Comparison of ENCODE assay signal across 8 cellular contexts in genomic region chr1:224432672-224433040, GRCh38. TPM values are rescaled to one million over a fixed set of nuclear protein-coding genes. Genes with fewer than 3 reads are reported as not detected.
DNase-seq lines count a peak whose midpoint lies in the region; TF ChIP-seq lines count a peak whose summit lies in the region.

No MANE protein-coding gene starts in this region.

- no peaks in the 10 kb centered on the region for H3K9me3 Mint-ChIP-seq in activated CD4-positive, alpha-beta memory T cell treated with anti-CD3 and anti-CD28 coated beads, Interleukin-2, amount 10 ng/mL, durations not matched to agents 7 days and 5 days
- peaks cover 2% of the 10 kb centered on the region for H3K9me3 Mint-ChIP-seq in glutamatergic neuron (ENCODE audit: unreplicated experiment)

- peaks cover 38% of the 10 kb centered on the region for H3K4me1 ChIP-seq in A673 (ENCODE audit: insufficient read depth, low read length, poor library complexity, severe bottlenecking)
- H3K4me1 ChIP-seq in HAP-1, result peaks cover 21% of the 10 kb centered on the region

- TF ChIP-seq CTCF in A673 (conservative IDR thresholded peaks at IDR 0.05; ENCODE audit: low read depth, low read length) (no peak), glutamatergic neuron (IDR thresholded peaks at IDR 0.05; ENCODE audit: partially characterized antibody, unreplicated experiment) (no peak)

- peaks cover 61% of the 10 kb centered on the region for H3K4me1 Mint-ChIP-seq in activated CD4-positive, alpha-beta memory T cell treated with anti-CD3 and anti-CD28 coated beads, Interleukin-2, amount 10 ng/mL, durations not matched to agents 7 days and 5 days
- peaks cover 10% of the 10 kb centered on the region for H3K4me1 Mint-ChIP-seq in glutamatergic neuron (ENCODE audit: low read depth, unreplicated experiment)

- CTCF ChIA-PET in A673 (lab: Charles Lee), result interaction anchor here (0.5 kb wide), 1 partner anchor 25 kb away, joined by 4 read pairs; no protein-coding TSS in a partner anchor
- CTCF ChIA-PET in activated CD4-positive, alpha-beta memory T cell treated with anti-CD3 and anti-CD28 coated beads, Interleukin-2, amount 10 ng/mL, durations not matched to agents 7 days and 5 days (lab: Charles Lee), result interaction anchor here (3.6 kb wide), 1 partner anchor 25 kb away, joined by 27 read pairs; no protein-coding TSS in a partner anchor

- H3K36me3 ChIP-seq in A673 (ENCODE audit: insufficient read depth, low read length, poor library complexity, severe bottlenecking) (peaks cover 30% of the 10 kb centered on the region), HAP-1 (replicated peaks) (peaks cover 17% of the 10 kb centered on the region)

- H3K9me3 ChIP-seq in A673 (ENCODE audit: low read depth, low read length, poor library complexity, severe bottlenecking) (no peaks in the 10 kb centered on the region), HAP-1 (no peaks in the 10 kb centered on the region)

- H3K27ac Mint-ChIP-seq in activated CD4-positive, alpha-beta memory T cell treated with anti-CD3 and anti-CD28 coated beads, Interleukin-2, amount 10 ng/mL, durations not matched to agents 7 days and 5 days, result peak overlapping the region; percentile 84
- peak overlapping the region; percentile 98 for H3K27ac Mint-ChIP-seq in glutamatergic neuron (ENCODE audit: unreplicated experiment)

- in situ Hi-C loops in HAP-1 (cut with MboI; ENCODE audit: low sequenced_read_pairs), result no loop called here

- H3K27me3 ChIP-seq in A673 (replicated peaks; ENCODE audit: insufficient read depth, low read depth, low read length, poor library complexity) (no peaks in the 10 kb centered on the region), HAP-1 (ENCODE audit: low read depth) (no peaks in the 10 kb centered on the region)

- peak overlapping the region; percentile 75 for H3K4me3 ChIP-seq in A673 (ENCODE audit: low read depth, low read length, poor library complexity, severe bottlenecking)
- peak overlapping the region; percentile 70 for H3K4me3 ChIP-seq in HAP-1

- POLR2A ChIA-PET in A673 (lab: Charles Lee; ENCODE audit: low non-redundant PET), result no interaction called here
- POLR2A ChIA-PET in activated CD4-positive, alpha-beta memory T cell treated with anti-CD3 and anti-CD28 coated beads, Interleukin-2, amount 10 ng/mL, durations not matched to agents 7 days and 5 days (lab: Charles Lee), result interaction anchor here (0.7 to 4.3 kb wide), 15 partner anchors 10 to 191 kb away, joined by 3 to 31 read pairs (median 4); partner anchors contain the start of genes CNIH4 and NVL

- no peaks in the 10 kb centered on the region for H3K27me3 Mint-ChIP-seq in activated CD4-positive, alpha-beta memory T cell treated with anti-CD3 and anti-CD28 coated beads, Interleukin-2, amount 10 ng/mL, durations not matched to agents 7 days and 5 days
- peaks cover 8% of the 10 kb centered on the region for H3K27me3 Mint-ChIP-seq in glutamatergic neuron (ENCODE audit: unreplicated experiment)

- H3K36me3 Mint-ChIP-seq in activated CD4-positive, alpha-beta memory T cell treated with anti-CD3 and anti-CD28 coated beads, Interleukin-2, amount 10 ng/mL, durations not matched to agents 7 days and 5 days (ENCODE audit: low read depth), result peaks cover 41% of the 10 kb centered on the region
- no peaks in the 10 kb centered on the region for H3K36me3 Mint-ChIP-seq in glutamatergic neuron (ENCODE audit: unreplicated experiment)

- intact Hi-C loops in A673 (cut with micrococcal nuclease; ENCODE audit: unreplicated experiment), result no loop called here

- peak overlapping the region; percentile 74 for H3K4me3 Mint-ChIP-seq in activated CD4-positive, alpha-beta memory T cell treated with anti-CD3 and anti-CD28 coated beads, Interleukin-2, amount 10 ng/mL, durations not matched to agents 7 days and 5 days
- peak overlapping the region; percentile 95 for H3K4me3 Mint-ChIP-seq in glutamatergic neuron (ENCODE audit: unreplicated experiment)

- BruUV-seq in A673 (replicated peaks; lab: Mats Ljungman, UMichigan), result no TSS peak

- peak overlapping the region; percentile 23 for H3K27ac ChIP-seq in A673 (ENCODE audit: low read depth, low read length, poor library complexity, severe bottlenecking)

- peak; percentile 19 for DNase-seq in A673 (ENCODE audit: low spot score)
- DNase-seq in HAP-1 (ENCODE audit: low spot score in 2 of 2), result peak; percentile 33 to 49
- peak; percentile 24 for DNase-seq in activated CD4-positive, alpha-beta memory T cell treated with anti-CD3 and anti-CD28 coated beads, Interleukin-2, amount 10 ng/mL, durations not matched to agents 7 days and 5 days
- DNase-seq in glutamatergic neuron, result no peak
- peak; percentile 24 for DNase-seq in putamen (ENCODE audit: low spot score)
- no peak for DNase-seq in stimulated activated CD8-positive, alpha-beta memory T cell treated with anti-CD3 and anti-CD28 coated beads, Interleukin-4, amount 100 ng/mL, for 48 hours
- no peak for DNase-seq in stimulated activated CD4-positive, alpha-beta T cell treated with anti-CD3 and anti-CD28 coated beads, Interleukin-2, amount 100 ng/mL, for 48 hours
- DNase-seq in NCI-H510A (lab: John Stamatoyannopoulos, UW), result no peak

RNA-seq across cellular contexts. Expression of gene WDR26, which starts 1.9 kb away (rescaled TPM):
- total RNA-seq in A673 (2021) (73.5 TPM in 2 replicates), glutamatergic neuron (ENCODE audit: unreplicated experiment) (110 TPM)
- 100 to 1,000 TPM; 114 to 118 TPM for total RNA-seq in activated CD4-positive, alpha-beta memory T cell treated with anti-CD3 and anti-CD28 coated beads, Interleukin-2, amount 10 ng/mL, durations not matched to agents 7 days and 5 days

Comparison
In these comparisons a context has a peak if more than half of its experiments do, and no peak if none do; other contexts are left out.
1. DNase-seq: peak in A673 (single experiment), HAP-1 (2 of 2), activated CD4-positive, alpha-beta memory T cell treated with anti-CD3 and anti-CD28 coated beads, Interleukin-2, amount 10 ng/mL, durations not matched to agents 7 days and 5 days (single experiment) and putamen (single experiment); none in glutamatergic neuron (single experiment), stimulated activated CD8-positive, alpha-beta memory T cell treated with anti-CD3 and anti-CD28 coated beads, Interleukin-4, amount 100 ng/mL, for 48 hours (single experiment), stimulated activated CD4-positive, alpha-beta T cell treated with anti-CD3 and anti-CD28 coated beads, Interleukin-2, amount 100 ng/mL, for 48 hours (0 of 2) and NCI-H510A (single experiment).